Comparison of ENCODE assay signal across 2 cellular contexts in the genomic region with DNA sequence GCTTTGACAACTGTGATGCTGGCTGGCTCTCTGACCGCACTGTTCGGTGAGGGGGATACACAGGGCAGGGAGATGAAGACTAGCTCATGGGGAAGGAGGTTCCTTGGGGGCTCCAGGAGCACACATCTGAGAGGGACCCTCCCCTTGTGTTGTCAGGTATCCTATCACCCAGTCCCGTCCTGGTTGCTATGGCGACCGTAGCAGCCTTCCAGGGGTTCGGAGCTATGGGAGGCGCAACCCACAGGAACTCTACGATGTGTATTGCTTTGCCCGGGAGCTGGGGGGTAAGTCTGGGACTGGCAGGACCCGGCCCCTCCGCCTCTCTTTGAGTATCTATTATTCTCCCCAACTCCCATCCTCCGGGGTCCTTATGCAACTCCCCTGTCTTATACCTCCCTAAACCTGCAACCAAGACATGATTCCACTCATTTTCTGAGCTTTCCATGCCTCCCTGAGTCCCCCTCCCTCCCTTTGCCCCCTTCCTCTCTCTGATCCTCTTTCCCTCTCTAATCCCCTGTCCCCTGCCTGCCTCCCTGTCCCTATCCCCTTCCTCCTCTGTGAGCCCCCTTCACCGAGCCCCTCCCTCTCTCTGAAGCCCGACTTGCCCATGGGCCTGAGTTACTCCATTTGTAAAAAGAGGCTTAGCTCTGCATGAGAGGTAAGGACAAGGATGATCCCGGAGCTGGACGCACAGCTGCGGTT.
TF ChIP-seq lines count a peak whose summit lies in the region.

No MANE protein-coding gene starts in this region.

TF ChIP-seq in HepG2, 621 proteins besides CTCF, POLR2A, EP300 and RAD21:
- TF ChIP-seq GTF3A (CRISPR knock-in tag; conservative IDR thresholded peaks at IDR 0.05) (no peak), TOPORS (CRISPR knock-in tag; IDR thresholded peaks at IDR 0.05) (0 out of 2 replicates have a peak, but pooled peaks have one; percentile 53), SALL1 (CRISPR knock-in tag; IDR thresholded peaks at IDR 0.05) (no peak), BORCS8-MEF2B (CRISPR knock-in tag; IDR thresholded peaks at IDR 0.05) (no peak), ZNF232 (CRISPR knock-in tag; IDR thresholded peaks at IDR 0.05; ENCODE audit: borderline replicate concordance) (no peak), FOXC1 (CRISPR knock-in tag; IDR thresholded peaks at IDR 0.05; ENCODE audit: borderline replicate concordance) (no peak)
- TF ChIP-seq, protein P1, sequence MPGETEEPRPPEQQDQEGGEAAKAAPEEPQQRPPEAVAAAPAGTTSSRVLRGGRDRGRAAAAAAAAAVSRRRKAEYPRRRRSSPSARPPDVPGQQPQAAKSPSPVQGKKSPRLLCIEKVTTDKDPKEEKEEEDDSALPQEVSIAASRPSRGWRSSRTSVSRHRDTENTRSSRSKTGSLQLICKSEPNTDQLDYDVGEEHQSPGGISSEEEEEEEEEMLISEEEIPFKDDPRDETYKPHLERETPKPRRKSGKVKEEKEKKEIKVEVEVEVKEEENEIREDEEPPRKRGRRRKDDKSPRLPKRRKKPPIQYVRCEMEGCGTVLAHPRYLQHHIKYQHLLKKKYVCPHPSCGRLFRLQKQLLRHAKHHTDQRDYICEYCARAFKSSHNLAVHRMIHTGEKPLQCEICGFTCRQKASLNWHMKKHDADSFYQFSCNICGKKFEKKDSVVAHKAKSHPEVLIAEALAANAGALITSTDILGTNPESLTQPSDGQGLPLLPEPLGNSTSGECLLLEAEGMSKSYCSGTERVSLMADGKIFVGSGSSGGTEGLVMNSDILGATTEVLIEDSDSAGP (CRISPR knock-in tag; IDR thresholded peaks at IDR 0.05; ENCODE audit: borderline replicate concordance), result no peak

TF ChIP-seq in WTC11, 78 proteins besides CTCF, POLR2A, EP300 and RAD21:
- TF ChIP-seq ZNF219 (CRISPR knock-in tag; IDR thresholded peaks at IDR 0.05; ENCODE audit: borderline replicate concordance) (no peak), MXD4 (CRISPR knock-in tag; IDR thresholded peaks at IDR 0.05; ENCODE audit: borderline replicate concordance) (no peak), FOXK1 (CRISPR knock-in tag; IDR thresholded peaks at IDR 0.05) (no peak), ZNF138 (CRISPR knock-in tag; conservative IDR thresholded peaks at IDR 0.05) (no peak)
- TF ChIP-seq, protein P2, sequence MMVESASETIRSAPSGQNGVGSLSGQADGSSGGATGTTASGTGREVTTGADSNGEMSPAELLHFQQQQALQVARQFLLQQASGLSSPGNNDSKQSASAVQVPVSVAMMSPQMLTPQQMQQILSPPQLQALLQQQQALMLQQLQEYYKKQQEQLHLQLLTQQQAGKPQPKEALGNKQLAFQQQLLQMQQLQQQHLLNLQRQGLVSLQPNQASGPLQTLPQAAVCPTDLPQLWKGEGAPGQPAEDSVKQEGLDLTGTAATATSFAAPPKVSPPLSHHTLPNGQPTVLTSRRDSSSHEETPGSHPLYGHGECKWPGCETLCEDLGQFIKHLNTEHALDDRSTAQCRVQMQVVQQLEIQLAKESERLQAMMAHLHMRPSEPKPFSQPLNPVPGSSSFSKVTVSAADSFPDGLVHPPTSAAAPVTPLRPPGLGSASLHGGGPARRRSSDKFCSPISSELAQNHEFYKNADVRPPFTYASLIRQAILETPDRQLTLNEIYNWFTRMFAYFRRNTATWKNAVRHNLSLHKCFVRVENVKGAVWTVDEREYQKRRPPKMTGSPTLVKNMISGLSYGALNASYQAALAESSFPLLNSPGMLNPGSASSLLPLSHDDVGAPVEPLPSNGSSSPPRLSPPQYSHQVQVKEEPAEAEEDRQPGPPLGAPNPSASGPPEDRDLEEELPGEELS (CRISPR knock-in tag; IDR thresholded peaks at IDR 0.05), result no peak
- TF ChIP-seq, protein P3, sequence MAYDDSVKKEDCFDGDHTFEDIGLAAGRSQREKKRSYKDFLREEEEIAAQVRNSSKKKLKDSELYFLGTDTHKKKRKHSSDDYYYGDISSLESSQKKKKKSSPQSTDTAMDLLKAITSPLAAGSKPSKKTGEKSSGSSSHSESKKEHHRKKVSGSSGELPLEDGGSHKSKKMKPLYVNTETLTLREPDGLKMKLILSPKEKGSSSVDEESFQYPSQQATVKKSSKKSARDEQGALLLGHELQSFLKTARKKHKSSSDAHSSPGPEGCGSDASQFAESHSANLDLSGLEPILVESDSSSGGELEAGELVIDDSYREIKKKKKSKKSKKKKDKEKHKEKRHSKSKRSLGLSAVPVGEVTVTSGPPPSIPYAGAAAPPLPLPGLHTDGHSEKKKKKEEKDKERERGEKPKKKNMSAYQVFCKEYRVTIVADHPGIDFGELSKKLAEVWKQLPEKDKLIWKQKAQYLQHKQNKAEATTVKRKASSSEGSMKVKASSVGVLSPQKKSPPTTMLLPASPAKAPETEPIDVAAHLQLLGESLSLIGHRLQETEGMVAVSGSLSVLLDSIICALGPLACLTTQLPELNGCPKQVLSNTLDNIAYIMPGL (CRISPR knock-in tag; IDR thresholded peaks at IDR 0.05), result no peak
- TF ChIP-seq, protein P4, sequence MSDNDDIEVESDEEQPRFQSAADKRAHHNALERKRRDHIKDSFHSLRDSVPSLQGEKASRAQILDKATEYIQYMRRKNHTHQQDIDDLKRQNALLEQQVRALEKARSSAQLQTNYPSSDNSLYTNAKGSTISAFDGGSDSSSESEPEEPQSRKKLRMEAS (CRISPR knock-in tag; IDR thresholded peaks at IDR 0.05), result no peak
- TF ChIP-seq, protein P5, sequence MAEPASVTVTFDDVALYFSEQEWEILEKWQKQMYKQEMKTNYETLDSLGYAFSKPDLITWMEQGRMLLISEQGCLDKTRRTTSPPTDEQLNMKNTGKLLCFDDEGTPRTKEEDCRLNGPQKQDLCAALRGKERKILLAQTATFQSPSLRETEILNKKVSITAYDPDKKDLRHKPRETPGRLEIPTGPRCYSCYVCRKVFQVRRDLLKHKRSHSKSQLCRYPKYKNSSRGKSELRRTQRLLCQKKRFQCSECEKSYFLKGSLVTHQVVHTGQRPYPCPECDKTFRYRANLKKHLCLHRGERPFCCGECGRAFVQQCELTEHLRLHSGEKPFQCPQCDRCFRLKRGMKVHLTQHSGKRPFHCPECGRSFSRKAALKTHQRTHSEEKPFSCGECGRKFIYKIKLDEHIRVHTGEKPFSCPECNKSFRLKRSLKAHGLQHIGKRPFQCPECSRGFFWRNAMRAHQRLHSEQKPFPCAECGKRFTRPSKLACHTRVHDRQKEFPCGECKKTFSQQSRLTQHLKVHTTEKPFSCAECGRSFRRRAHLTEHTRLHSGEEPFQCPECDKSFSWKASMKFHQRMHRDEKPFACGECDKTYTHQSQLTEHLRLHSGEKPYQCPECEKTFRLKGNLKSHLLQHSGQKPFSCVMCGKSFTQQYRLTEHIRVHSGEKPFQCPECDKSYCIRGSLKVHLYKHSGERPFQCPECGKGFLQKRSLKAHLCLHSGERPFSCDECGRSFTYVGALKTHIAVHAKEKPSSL (CRISPR knock-in tag; conservative IDR thresholded peaks at IDR 0.05), result no peak
TF ChIP-seq in WTC11: peak in this region for 0.
